ENCODE assay signal across 8 cellular contexts in genomic region chr1:172357753-172358152, GRCh38.
DNase-seq lines count a peak whose midpoint lies in the region; ATAC-seq and TF ChIP-seq lines count a peak whose summit lies in the region.

No MANE protein-coding gene starts in this region.

- H3K36me3 Mint-ChIP-seq in activated CD4-positive, alpha-beta T cell treated with anti-CD3 and anti-CD28 coated beads for 36 hours (ENCODE audit: low read depth), result no peaks in the 10 kb centered on the region
- H3K36me3 Mint-ChIP-seq in activated CD4-positive, alpha-beta memory T cell treated with anti-CD3 and anti-CD28 coated beads, Interleukin-2, amount 10 ng/mL, durations not matched to agents 7 days and 5 days (ENCODE audit: low read depth), result peaks cover 5% of the 10 kb centered on the region
- peaks cover 0 to 3% (median 0%) of the 10 kb centered on the region in 3 donors for H3K36me3 Mint-ChIP-seq in immature natural killer cell

- H3K27me3 ChIP-seq in thoracic aorta (replicated peaks; ENCODE audit: insufficient read depth), result no peaks in the 10 kb centered on the region

- peaks cover 63% of the 10 kb centered on the region for H3K4me1 Mint-ChIP-seq in activated CD4-positive, alpha-beta T cell treated with anti-CD3 and anti-CD28 coated beads for 36 hours
- H3K4me1 Mint-ChIP-seq in activated CD4-positive, alpha-beta memory T cell treated with anti-CD3 and anti-CD28 coated beads, Interleukin-2, amount 10 ng/mL, durations not matched to agents 7 days and 5 days, result peaks cover 51% of the 10 kb centered on the region
- peaks cover 48 to 78% of the 10 kb centered on the region in 2 donors for H3K4me1 Mint-ChIP-seq in immature natural killer cell

- TF ChIP-seq CTCF in thoracic aorta (IDR thresholded peaks at IDR 0.05), result no peak

- H3K27ac ChIP-seq in thoracic aorta, result peak overlapping the region; percentile 74 to 88

- peaks cover 2% of the 10 kb centered on the region for H3K27me3 Mint-ChIP-seq in activated CD4-positive, alpha-beta T cell treated with anti-CD3 and anti-CD28 coated beads for 36 hours
- peaks cover 5% of the 10 kb centered on the region for H3K27me3 Mint-ChIP-seq in activated CD4-positive, alpha-beta memory T cell treated with anti-CD3 and anti-CD28 coated beads, Interleukin-2, amount 10 ng/mL, durations not matched to agents 7 days and 5 days
- peaks cover 0 to 2% (median 2%) of the 10 kb centered on the region in 3 donors for H3K27me3 Mint-ChIP-seq in immature natural killer cell (ENCODE audit: low read depth in 3 of 3)

- peak overlapping the region; percentile 56 for H3K4me3 ChIP-seq in thoracic aorta

- H3K9me3 Mint-ChIP-seq in activated CD4-positive, alpha-beta T cell treated with anti-CD3 and anti-CD28 coated beads for 36 hours (ENCODE audit: low read depth), result no peaks in the 10 kb centered on the region
- peaks cover 6% of the 10 kb centered on the region for H3K9me3 Mint-ChIP-seq in activated CD4-positive, alpha-beta memory T cell treated with anti-CD3 and anti-CD28 coated beads, Interleukin-2, amount 10 ng/mL, durations not matched to agents 7 days and 5 days
- H3K9me3 Mint-ChIP-seq in immature natural killer cell, result no peaks in the 10 kb centered on the region

- CTCF ChIA-PET in activated CD4-positive, alpha-beta T cell treated with anti-CD3 and anti-CD28 coated beads for 36 hours (lab: Charles Lee), result interaction anchor here (0.6 to 4.2 kb wide), 9 partner anchors 15 to 372 kb away, joined by 3 to 45 read pairs (median 6); no protein-coding TSS in a partner anchor
- CTCF ChIA-PET in activated CD4-positive, alpha-beta memory T cell treated with anti-CD3 and anti-CD28 coated beads, Interleukin-2, amount 10 ng/mL, durations not matched to agents 7 days and 5 days (lab: Charles Lee), result interaction anchor here (0.8 to 1.7 kb wide), 4 partner anchors 13 to 42 kb away, joined by 4 to 8 read pairs (median 5); no protein-coding TSS in a partner anchor

- ATAC-seq in activated CD4-positive, alpha-beta T cell treated with anti-CD3 and anti-CD28 coated beads for 36 hours, result no peak
- ATAC-seq in thoracic aorta (ENCODE audit: insufficient number of reproducible peaks, low FRiP score, low read depth) (no peak), HG03097 (IDR thresholded peaks at IDR 0.05; ENCODE audit: low FRiP score, unreplicated experiment) (no peak)

- POLR2A ChIA-PET in activated CD4-positive, alpha-beta T cell treated with anti-CD3 and anti-CD28 coated beads for 36 hours (lab: Charles Lee), result interaction anchor here (0.6 to 2.0 kb wide), 9 partner anchors 14 to 573 kb away, joined by 3 to 22 read pairs (median 4); no protein-coding TSS in a partner anchor
- POLR2A ChIA-PET in activated CD4-positive, alpha-beta memory T cell treated with anti-CD3 and anti-CD28 coated beads, Interleukin-2, amount 10 ng/mL, durations not matched to agents 7 days and 5 days (lab: Charles Lee), result interaction anchor here (0.7 to 2.0 kb wide), 7 partner anchors 14 to 872 kb away, joined by 3 to 13 read pairs (median 6); partner anchors contain the start of gene PRRC2C

- DNase-seq in activated CD4-positive, alpha-beta T cell treated with anti-CD3 and anti-CD28 coated beads for 36 hours, result no peak
- no peak for DNase-seq in activated CD4-positive, alpha-beta T cell treated with anti-CD3 and anti-CD28 coated beads, Interleukin-2, amount 50 U/mL, for 4 hours
- no peak for DNase-seq in activated CD4-positive, alpha-beta memory T cell treated with anti-CD3 and anti-CD28 coated beads, Interleukin-2, amount 10 ng/mL, durations not matched to agents 7 days and 5 days
- DNase-seq in immature natural killer cell (no peak), thoracic aorta (ENCODE audit: low spot score) (no peak), NCI-H146 (lab: John Stamatoyannopoulos, UW) (no peak), NCI-H2227 treated with DMSO at 0.1 percent for 48 hours (lab: John Stamatoyannopoulos, UW) (no peak)

- peaks cover 17 to 38% of the 10 kb centered on the region in 2 donors for H3K4me1 ChIP-seq in thoracic aorta (ENCODE audit: control insufficient read depth in 1 of 2, low read depth in 2 of 2)

- H3K9me3 ChIP-seq in thoracic aorta, result no peaks in the 10 kb centered on the region

- peak overlapping the region; percentile 39 for H3K4me3 Mint-ChIP-seq in activated CD4-positive, alpha-beta T cell treated with anti-CD3 and anti-CD28 coated beads for 36 hours
- H3K4me3 Mint-ChIP-seq in activated CD4-positive, alpha-beta memory T cell treated with anti-CD3 and anti-CD28 coated beads, Interleukin-2, amount 10 ng/mL, durations not matched to agents 7 days and 5 days, result no peak overlapping the region
- peak overlapping the region; percentile 61 to 90 (median 81) for H3K4me3 Mint-ChIP-seq in immature natural killer cell

- H3K27ac Mint-ChIP-seq in activated CD4-positive, alpha-beta T cell treated with anti-CD3 and anti-CD28 coated beads for 36 hours, result peak overlapping the region; percentile 34
- peak overlapping the region; percentile 70 for H3K27ac Mint-ChIP-seq in activated CD4-positive, alpha-beta memory T cell treated with anti-CD3 and anti-CD28 coated beads, Interleukin-2, amount 10 ng/mL, durations not matched to agents 7 days and 5 days
- peak overlapping the region; percentile 79 to 94 (median 90) for H3K27ac Mint-ChIP-seq in immature natural killer cell

- intact Hi-C loops in activated CD4-positive, alpha-beta T cell treated with anti-CD3 and anti-CD28 coated beads for 36 hours (cut with DNase I, micrococcal nuclease), result loop anchor here (1.0 to 10.0 kb wide), 11 partner anchors 19 to 537 kb away; no protein-coding TSS in a partner anchor

- H3K36me3 ChIP-seq in thoracic aorta, result no peaks in the 10 kb centered on the region

Comparison
In these comparisons a context has a peak if more than half of its experiments do, and no peak if none do; other contexts are left out.
1. H3K27ac Mint-ChIP-seq: peak in every context shown above with its lines; median percentile 90 in immature natural killer cell; 70 in activated CD4-positive, alpha-beta memory T cell treated with anti-CD3 and anti-CD28 coated beads, Interleukin-2, amount 10 ng/mL, durations not matched to agents 7 days and 5 days; 34 in activated CD4-positive, alpha-beta T cell treated with anti-CD3 and anti-CD28 coated beads for 36 hours.